8 cellular contexts compared by ENCODE assay signal in genomic region chr2:184598313-184599053, GRCh38. TPM values are rescaled to one million over a fixed set of nuclear protein-coding genes. Genes with fewer than 3 reads are reported as not detected.
DNase-seq lines count a peak whose midpoint lies in the region; ATAC-seq, FAIRE-seq and TF ChIP-seq lines count a peak whose summit lies in the region.

Gene ZNF804A (plus strand): TSS chr2:184598529. CDS start chr2:184598960, 431 bp downstream.

- H3K4me1 ChIP-seq in Karpas-422 (ENCODE audit: low read length) (peaks cover 19% of the 10 kb centered on the region), SJSA1 (replicated peaks) (0 out of 2 replicates have a peak, but pooled peaks cover 8% of the 10 kb centered on the region)

- peak within 1 kb of the TSS; percentile 61 for H3K4me3 Mint-ChIP-seq in activated T-cell treated with anti-CD3 and anti-CD28 coated beads, Interleukin-2, amount 50 U/mL, for 4 hours

- H3K9me2 ChIP-seq in Karpas-422 (replicated peaks; ENCODE audit: insufficient read depth, low read length), result no peaks in the 10 kb centered on the region

- H3K27ac ChIP-seq in Karpas-422 (ENCODE audit: low read length) (peak within 1 kb of the TSS; percentile 73), SJSA1 (peak within 1 kb of the TSS; percentile 98), coronary artery (no peak within 1 kb of the TSS)

- H3K79me2 ChIP-seq in Karpas-422 (ENCODE audit: low read length), result peaks cover 51% of the 10 kb centered on the region

- H3K4me3 ChIP-seq in Karpas-422 (ENCODE audit: low read length), result peak within 1 kb of the TSS; percentile 72
- peak within 1 kb of the TSS; percentile 85 for H3K4me3 ChIP-seq in SJSA1
- H3K4me3 ChIP-seq in coronary artery, result peak within 1 kb of the TSS; percentile 76

- 0 out of 2 replicates have a peak, but pooled peaks have one; percentile 36 for TF ChIP-seq POLR2A in H54 (IDR thresholded peaks at IDR 0.05; ENCODE audit: low read depth, low read length)

- H3K36me3 Mint-ChIP-seq in activated T-cell treated with anti-CD3 and anti-CD28 coated beads, Interleukin-2, amount 50 U/mL, for 4 hours (ENCODE audit: insufficient read depth), result no peaks in the 10 kb centered on the region

- no peak for FAIRE-seq in H54 (lab: Jason Lieb, UNC)

- H3K9me3 ChIP-seq in Karpas-422 (ENCODE audit: low read length), result no peaks in the 10 kb centered on the region
- no peaks in the 10 kb centered on the region for H3K9me3 ChIP-seq in SJSA1 (replicated peaks)

- H3K36me3 ChIP-seq in Karpas-422 (ENCODE audit: insufficient read depth, low read length) (peaks cover 24% of the 10 kb centered on the region), SJSA1 (peaks cover 5% of the 10 kb centered on the region)

- peak; percentile 53 to 72 for ATAC-seq in activated T-cell treated with anti-CD3 and anti-CD28 coated beads, Interleukin-2, amount 50 U/mL, for 4 hours

- peak within 1 kb of the TSS; percentile 94 for H2AFZ ChIP-seq in Karpas-422 (ENCODE audit: low read length)

- no peaks in the 10 kb centered on the region for H3K9me3 Mint-ChIP-seq in activated T-cell treated with anti-CD3 and anti-CD28 coated beads, Interleukin-2, amount 50 U/mL, for 4 hours

- peaks cover 10% of the 10 kb centered on the region for H3K4me1 Mint-ChIP-seq in activated T-cell treated with anti-CD3 and anti-CD28 coated beads, Interleukin-2, amount 50 U/mL, for 4 hours (ENCODE audit: low read depth)

- H3K27me3 ChIP-seq in Karpas-422 (ENCODE audit: low read length) (no peaks in the 10 kb centered on the region), SJSA1 (replicated peaks) (no peaks in the 10 kb centered on the region)

- no peak for TF ChIP-seq CTCF in coronary artery (IDR thresholded peaks at IDR 0.05)

- peak within 1 kb of the TSS; percentile 91 for H3K9ac ChIP-seq in Karpas-422 (ENCODE audit: low read length)

- 0 out of 2 replicates have a peak, but pooled peaks cover 4% of the 10 kb centered on the region for H4K20me1 ChIP-seq in Karpas-422 (ENCODE audit: insufficient read depth, low read depth, low read length)

- peaks cover 40% of the 10 kb centered on the region for H3K27me3 Mint-ChIP-seq in activated T-cell treated with anti-CD3 and anti-CD28 coated beads, Interleukin-2, amount 50 U/mL, for 4 hours (ENCODE audit: low read depth)

- H3K4me2 ChIP-seq in Karpas-422 (ENCODE audit: low read depth, low read length, poor library complexity, severe bottlenecking), result peak within 1 kb of the TSS; percentile 96

- no peak for DNase-seq in activated T-cell treated with anti-CD3 and anti-CD28 coated beads, Interleukin-2, amount 50 U/mL, for 4 hours
- no peak for DNase-seq in activated T-cell treated with anti-CD3 and anti-CD28 coated beads for 4 hours
- peak; percentile 58 for DNase-seq in H54 (ENCODE audit: insufficient read length, low spot score)
- peak; percentile 96 for DNase-seq in Karpas-422
- DNase-seq in SJSA1 (ENCODE audit: low read depth in 1 of 2, low spot score in 2 of 2), result peak; percentile 63 to 81
- DNase-seq in coronary artery (ENCODE audit: low spot score), result peak; percentile 71
- DNase-seq in left kidney (ENCODE audit: low read depth, low spot score), result peak; percentile 91
- peak; percentile 28 for DNase-seq in stimulated activated CD8-positive, alpha-beta memory T cell treated with anti-CD3 and anti-CD28 coated beads, Interleukin-4, amount 100 ng/mL, for 48 hours

RNA-seq across cellular contexts. Expression of gene ZNF804A, which starts in this region (rescaled TPM):
- not detected for total RNA-seq in activated T-cell treated with anti-CD3 and anti-CD28 coated beads, Interleukin-2, amount 50 U/mL, for 4 hours
- total RNA-seq in Karpas-422 (2014; rRNA removed; shearing (Covaris generic); ENCODE audit: low replicate concordance), result 27.7 and 27.8 TPM in 2 replicates
- total RNA-seq in SJSA1 (2014; rRNA removed; shearing (Covaris generic)), result 8.0 and 12.1 TPM in 2 replicates

Comparison
In these comparisons a context has a peak if more than half of its experiments do, and no peak if none do; other contexts are left out.
1. Peak in ATAC-seq in activated T-cell treated with anti-CD3 and anti-CD28 coated beads, Interleukin-2, amount 50 U/mL, for 4 hours; RNA of the gene not detected or under 1 TPM.
2. DNase-seq: peak in H54 (single experiment), Karpas-422 (single experiment), SJSA1 (2 of 2), coronary artery (single experiment), left kidney (single experiment) and stimulated activated CD8-positive, alpha-beta memory T cell treated with anti-CD3 and anti-CD28 coated beads, Interleukin-4, amount 100 ng/mL, for 48 hours (single experiment); none in activated T-cell treated with anti-CD3 and anti-CD28 coated beads, Interleukin-2, amount 50 U/mL, for 4 hours (single experiment) and activated T-cell treated with anti-CD3 and anti-CD28 coated beads for 4 hours (single experiment).
3. H3K27ac ChIP-seq: peak in Karpas-422 (single experiment) and SJSA1 (single experiment); none in coronary artery (0 of 2).
4. Peak in every context shown above with its lines, with median percentiles within 50 percentile points of each other: H3K4me3 ChIP-seq.